18 cellular contexts compared by ENCODE assay signal in genomic region chr10:107616463-107617131, GRCh38.
DNase-seq lines count a peak whose midpoint lies in the region; ATAC-seq and TF ChIP-seq lines count a peak whose summit lies in the region.
"Had no signal": no experiment of that assay in that cellular context is flagged by ENCODE, and none has a peak within 500 bp of the region (broad histone marks: within the 10 kb centered on the region; RNA-seq: fewer than 3 reads in every experiment).

No MANE protein-coding gene starts in this region.

- H3K4me2 ChIP-seq in Karpas-422 (ENCODE audit: low read depth, low read length, poor library complexity, severe bottlenecking), result no peak overlapping the region
- H3K4me2 ChIP-seq: GM23338 had no signal

- DNase-seq in AG04449 (ENCODE audit: low read depth, low spot score), result peak; percentile 63
- peak; percentile 66 for DNase-seq in HS-5 (ENCODE audit: low read depth)
- peak; percentile 81 for DNase-seq in SKM-1 treated with dmso at 0.1 percent for 144 hours (lab: John Stamatoyannopoulos, UW; ENCODE audit: unreplicated experiment)
- peak; percentile 58 for DNase-seq in fibroblast of the conjunctiva (ENCODE audit: low read depth)
- DNase-seq in activated CD4-positive, alpha-beta T cell treated with anti-CD3 and anti-CD28 coated beads for 36 hours, result no peak
- no peak for DNase-seq in NCI-H1092 (lab: John Stamatoyannopoulos, UW)
- no peak for DNase-seq in Karpas-422
- DNase-seq: activated effector memory CD4-positive, alpha-beta T cell treated with Interleukin-2 at 50 U/mL for 16 hours; DMS 273 treated with DMSO at 0.1 percent for 48 hours; dorsolateral prefrontal cortex; NCI-H187 treated with DMSO at 0.1 percent for 48 hours; NCI-H526; sigmoid colon; stimulated activated CD4-positive, alpha-beta T cell treated with anti-CD3 and anti-CD28 coated beads, Interleukin-4, amount 100 ng/mL, for 1 hour had no signal

- CTCF ChIA-PET in AG04449 (lab: Yijun Ruan, JAX), result no interaction called here
- CTCF ChIA-PET in activated CD4-positive, alpha-beta T cell treated with anti-CD3 and anti-CD28 coated beads for 36 hours (lab: Charles Lee), result interaction anchor here (0.8 kb wide), 1 partner anchor 477 kb away, joined by 4 read pairs; no protein-coding TSS in a partner anchor

- H3K9ac ChIP-seq in Karpas-422 (ENCODE audit: low read length), result no peak overlapping the region

- no peak overlapping the region for H3K4me3 Mint-ChIP-seq in activated CD4-positive, alpha-beta T cell treated with anti-CD3 and anti-CD28 coated beads for 36 hours
- H3K4me3 Mint-ChIP-seq: GM23338 had no signal

- H4K20me1 ChIP-seq in Karpas-422 (ENCODE audit: insufficient read depth, low read depth, low read length), result no peaks in the 10 kb centered on the region

- no peak overlapping the region for H3K27ac ChIP-seq in Karpas-422 (ENCODE audit: low read length)
- H3K27ac ChIP-seq: dorsolateral prefrontal cortex, sigmoid colon, thoracic aorta had no signal

- no peaks in the 10 kb centered on the region for H3K4me1 ChIP-seq in Karpas-422 (ENCODE audit: low read length)
- H3K4me1 ChIP-seq: sigmoid colon had no signal

- H3K36me3 ChIP-seq in Karpas-422 (ENCODE audit: insufficient read depth, low read length), result no peaks in the 10 kb centered on the region
- H3K36me3 ChIP-seq: sigmoid colon, thoracic aorta had no signal

- H3K9me3 Mint-ChIP-seq in activated CD4-positive, alpha-beta T cell treated with anti-CD3 and anti-CD28 coated beads for 36 hours (ENCODE audit: low read depth), result peaks cover 3% of the 10 kb centered on the region
- H3K9me3 Mint-ChIP-seq: GM23338 had no signal

- no peaks in the 10 kb centered on the region for H3K36me3 Mint-ChIP-seq in activated CD4-positive, alpha-beta T cell treated with anti-CD3 and anti-CD28 coated beads for 36 hours (ENCODE audit: low read depth)

- peaks cover 17% of the 10 kb centered on the region for H3K9me3 ChIP-seq in Karpas-422 (ENCODE audit: low read length)
- H3K9me3 ChIP-seq: sigmoid colon, thoracic aorta had no signal

- H3K27me3 Mint-ChIP-seq in activated CD4-positive, alpha-beta T cell treated with anti-CD3 and anti-CD28 coated beads for 36 hours, result no peaks in the 10 kb centered on the region

- no peak for TF ChIP-seq CTCF in AG04449 (IDR thresholded peaks at IDR 0.05; ENCODE audit: insufficient read depth, low read length, missing control alignments)

- H3K9me2 ChIP-seq in Karpas-422 (replicated peaks; ENCODE audit: insufficient read depth, low read length), result no peaks in the 10 kb centered on the region

- H3K27me3 ChIP-seq in Karpas-422 (ENCODE audit: low read length), result no peaks in the 10 kb centered on the region
- H3K27me3 ChIP-seq: dorsolateral prefrontal cortex, sigmoid colon had no signal

- intact Hi-C loops in activated CD4-positive, alpha-beta T cell treated with anti-CD3 and anti-CD28 coated beads for 36 hours (cut with DNase I, micrococcal nuclease), result no loop called here

- POLR2A ChIA-PET in AG04449 (lab: Yijun Ruan, JAX), result no interaction called here
- POLR2A ChIA-PET in activated CD4-positive, alpha-beta T cell treated with anti-CD3 and anti-CD28 coated beads for 36 hours (lab: Charles Lee), result no interaction called here

- H3K79me2 ChIP-seq in Karpas-422 (ENCODE audit: low read length), result no peaks in the 10 kb centered on the region

- no peaks in the 10 kb centered on the region for H3K4me1 Mint-ChIP-seq in activated CD4-positive, alpha-beta T cell treated with anti-CD3 and anti-CD28 coated beads for 36 hours

- H3K4me3 ChIP-seq in AG04449 (ENCODE audit: low read depth, low read length) (no peak overlapping the region), Karpas-422 (ENCODE audit: low read length) (no peak overlapping the region)
- H3K4me3 ChIP-seq: dorsolateral prefrontal cortex, GM23338, sigmoid colon, thoracic aorta had no signal

- H2AFZ ChIP-seq in Karpas-422 (ENCODE audit: low read length), result no peak overlapping the region
- H2AFZ ChIP-seq: GM23338 had no signal

- H3K27ac Mint-ChIP-seq in activated CD4-positive, alpha-beta T cell treated with anti-CD3 and anti-CD28 coated beads for 36 hours, result no peak overlapping the region

- ATAC-seq in activated CD4-positive, alpha-beta T cell treated with anti-CD3 and anti-CD28 coated beads for 36 hours, result no peak
- no peak for ATAC-seq in GM21515 (IDR thresholded peaks at IDR 0.05; ENCODE audit: unreplicated experiment)
- ATAC-seq: GM23338, Panc1 had no signal

Comparison
In these comparisons a context has a peak if more than half of its experiments do, and no peak if none do; other contexts are left out.
1. DNase-seq: peak in AG04449 (single experiment), HS-5 (single experiment), SKM-1 treated with dmso at 0.1 percent for 144 hours (single experiment) and fibroblast of the conjunctiva (single experiment); none in activated CD4-positive, alpha-beta T cell treated with anti-CD3 and anti-CD28 coated beads for 36 hours (single experiment), NCI-H1092 (single experiment) and Karpas-422 (single experiment).